In the genomic region with DNA sequence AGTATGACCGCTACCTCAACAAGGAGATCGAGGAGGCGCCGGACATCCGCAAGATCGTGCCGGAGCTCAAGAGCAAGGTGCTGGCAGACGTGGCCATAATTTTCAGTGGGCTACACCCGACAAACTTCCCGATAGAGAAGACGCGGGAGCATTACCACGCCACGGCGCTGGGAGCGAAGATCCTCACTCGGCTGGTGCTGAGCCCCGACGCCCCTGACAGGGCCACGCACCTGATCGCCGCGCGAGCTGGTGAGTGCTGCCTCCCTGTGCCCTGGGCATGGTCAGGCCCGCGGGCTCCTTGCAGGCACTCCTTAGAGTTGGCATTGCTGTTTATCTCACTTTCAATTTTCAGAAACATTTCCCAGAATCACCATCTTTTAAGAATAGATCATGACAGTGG, we compare ENCODE assay signal across 20 cellular contexts.
"Had no signal": no experiment of that assay in that cellular context is flagged by ENCODE, and none has a peak within 500 bp of the region (broad histone marks: within the 10 kb centered on the region; RNA-seq: fewer than 3 reads in every experiment).

No MANE protein-coding gene starts in this region.

- H3K4me1 Mint-ChIP-seq: memory B cell, nephron had no signal

- ATAC-seq: body of pancreas had no signal

- DNase-seq: activated CD4-positive, CD25-positive, alpha-beta regulatory T cell treated with anti-CD3 and anti-CD28 coated beads, Interleukin-2, amount 50 U/mL, for 72 hours; anterior cingulate cortex; body of pancreas; effector CD8-positive, alpha-beta T cell; hippocampal formation; SK-N-SH; stimulated activated CD4-positive, alpha-beta T cell treated with anti-CD3 and anti-CD28 coated beads, Interleukin-1b, Interleukin-23, amount 100 ng/mL, for 48 hours; substantia nigra; tibial artery; WERI-Rb-1 had no signal

- H3K27me3 ChIP-seq: body of pancreas, cardiac muscle cell, esophagus muscularis mucosa, neutrophil, right lobe of liver, tibial artery had no signal

- H3K4me1 ChIP-seq: body of pancreas, esophagus muscularis mucosa, parathyroid adenoma, right lobe of liver, tibial artery had no signal

- H3K4me3 Mint-ChIP-seq: activated T-helper 1 cell treated with anti-CD3 and anti-CD28 coated beads, Interleukin-12 subunit alpha, Interleukin-12 subunit beta, Interleukin-2, Interleukin-4 antibody, amounts not matched to agents 30 ng/mL and 10 ng/mL and 1 ng/mL, durations not matched to agents 14 hours and 24 hours and 36 hours; memory B cell; nephron; stimulated activated naive CD8-positive, alpha-beta T cell treated with anti-CD3 and anti-CD28 coated beads, Interleukin-15, Interleukin-2, amounts not matched to agents 100 ng/mL and 50 ng/mL, for 24 hours had no signal

- H3K4me3 ChIP-seq: body of pancreas, cardiac muscle cell, esophagus muscularis mucosa, right lobe of liver, skin epidermis, tibial artery had no signal

- H3K27me3 Mint-ChIP-seq: memory B cell; stimulated activated naive CD8-positive, alpha-beta T cell treated with anti-CD3 and anti-CD28 coated beads, Interleukin-15, Interleukin-2, amounts not matched to agents 100 ng/mL and 50 ng/mL, for 24 hours had no signal

- H3K27ac Mint-ChIP-seq: activated T-helper 1 cell treated with anti-CD3 and anti-CD28 coated beads, Interleukin-12 subunit alpha, Interleukin-12 subunit beta, Interleukin-2, Interleukin-4 antibody, amounts not matched to agents 30 ng/mL and 10 ng/mL and 1 ng/mL, durations not matched to agents 14 hours and 24 hours and 36 hours; memory B cell; nephron; stimulated activated naive CD8-positive, alpha-beta T cell treated with anti-CD3 and anti-CD28 coated beads, Interleukin-15, Interleukin-2, amounts not matched to agents 100 ng/mL and 50 ng/mL, for 24 hours had no signal

- H3K27ac ChIP-seq: body of pancreas, cardiac muscle cell, esophagus muscularis mucosa, neutrophil, parathyroid adenoma, right lobe of liver, skin epidermis, tibial artery, WERI-Rb-1 had no signal

- H3K9me3 ChIP-seq: body of pancreas, esophagus muscularis mucosa, right lobe of liver, SK-N-SH, tibial artery had no signal

- H3K9me3 Mint-ChIP-seq: nephron had no signal
